ENCODE assay signal across 19 cellular contexts in the genomic region with DNA sequence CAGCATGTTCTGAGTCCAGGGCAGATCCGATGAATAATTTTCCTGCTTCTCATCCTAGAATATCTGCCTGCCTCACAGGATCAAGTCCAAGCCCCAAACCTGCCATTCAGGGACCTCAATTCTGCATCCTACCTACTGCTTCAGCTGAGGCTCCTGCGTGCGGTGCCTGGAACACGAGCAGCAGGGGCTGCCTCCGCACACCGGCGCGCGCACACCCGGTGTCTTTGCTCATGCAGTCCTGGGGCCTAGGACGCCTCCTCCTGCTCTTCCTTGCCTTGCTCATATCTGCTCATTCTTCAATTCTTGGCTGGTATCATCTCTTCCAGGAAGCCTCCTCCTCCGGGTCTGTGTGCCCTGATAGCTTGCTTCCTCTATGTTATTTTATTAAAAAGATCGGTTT.
"Had no signal": no experiment of that assay in that cellular context is flagged by ENCODE, and none has a peak within 500 bp of the region (broad histone marks: within the 10 kb centered on the region; RNA-seq: fewer than 3 reads in every experiment).

No MANE protein-coding gene starts in this region.

- DNase-seq: Kasumi-1; MM.1S; NCI-H1092 treated with DMSO at 0.1 percent for 48 hours; NCI-H1436; NCI-H187; NCI-H2029; NCI-H2081 treated with DMSO at 0.1 percent for 48 hours; NCI-H2171; NCI-H226; NCI-H446; NCI-H510A; NCI-H69; NCI-H774; NK-92 treated with Interleukin-12 subunit alpha and Interleukin-12 subunit beta, amount 100 ng/mL, for 24 hours; PC-3; SHP77; SK-N-SH; SW 1271 had no signal

- ATAC-seq: Panc1, PC-3 had no signal
